In genomic region chr2:219628235-219628985, GRCh38 we compare ENCODE assay signal across 10 cellular contexts. TPM values are rescaled to one million over a fixed set of nuclear protein-coding genes. Genes with fewer than 3 reads are reported as not detected.
DNase-seq lines count a peak whose midpoint lies in the region; ATAC-seq and TF ChIP-seq lines count a peak whose summit lies in the region.
"Had no signal": no experiment of that assay in that cellular context is flagged by ENCODE, and none has a peak within 500 bp of the region (broad histone marks: within the 10 kb centered on the region; RNA-seq: fewer than 3 reads in every experiment).

No MANE protein-coding gene starts in this region.

- peak overlapping the region; percentile 83 for H3K4me2 ChIP-seq in mammary epithelial cell (ENCODE audit: insufficient read depth, low read depth, low read length)

- no peak overlapping the region for H3K27ac Mint-ChIP-seq in immature natural killer cell
- no peak overlapping the region for H3K27ac Mint-ChIP-seq in stimulated activated memory B cell treated with anti-CD40 and anti-IgM and Interleukin-4, amounts not matched to agents 10 μg/mL and 1 μg/mL and 100 μg/mL, for 72 hours

- H4K20me1 ChIP-seq in mammary epithelial cell (ENCODE audit: insufficient read depth, low read length): no peaks in the 10 kb centered on the region

- peak; percentile 44 for DNase-seq in HuH-7 (ENCODE audit: low spot score)
- no peak for DNase-seq in mammary epithelial cell
- DNase-seq in immature natural killer cell: no peak
- no peak for DNase-seq in stimulated activated naive CD4-positive, alpha-beta T cell treated with Interleukin-2 at 50 U/mL for 16 hours (lab: John Stamatoyannopoulos, UW)
- no peak for DNase-seq in NCI-H748 (lab: John Stamatoyannopoulos, UW; ENCODE audit: unreplicated experiment)
- no peak for DNase-seq in COLO829 (ENCODE audit: low spot score)
- DNase-seq: activated CD4-positive, alpha-beta T cell treated with anti-CD3 and anti-CD28 coated beads, Interleukin-2, amount 50 U/mL, for 4 hours; NCI-H526 treated with DMSO at 0.1 percent for 48 hours had no signal

- no peaks in the 10 kb centered on the region for H3K9me3 Mint-ChIP-seq in immature natural killer cell
- H3K9me3 Mint-ChIP-seq in stimulated activated memory B cell treated with anti-CD40 and anti-IgM and Interleukin-4, amounts not matched to agents 10 μg/mL and 1 μg/mL and 100 μg/mL, for 72 hours: no peaks in the 10 kb centered on the region

- H3K4me1 ChIP-seq in mammary epithelial cell (ENCODE audit: insufficient read depth, low read length): peaks cover 14% of the 10 kb centered on the region

- H3K79me2 ChIP-seq in mammary epithelial cell (ENCODE audit: insufficient read depth, low read length): peaks cover 12% of the 10 kb centered on the region

- intact Hi-C loops in mammary epithelial cell (cut with micrococcal nuclease): loop anchor here (1.0 kb wide), 1 partner anchor 14 kb away; no protein-coding TSS in a partner anchor

- peak overlapping the region; percentile 88 for H2AFZ ChIP-seq in mammary epithelial cell (ENCODE audit: low read depth, low read length)

- H3K27me3 Mint-ChIP-seq in immature natural killer cell (ENCODE audit: low read depth in 3 of 3): peaks cover 8 to 12% (median 11%) of the 10 kb centered on the region in 3 donors
- peaks cover 72% of the 10 kb centered on the region for H3K27me3 Mint-ChIP-seq in stimulated activated memory B cell treated with anti-CD40 and anti-IgM and Interleukin-4, amounts not matched to agents 10 μg/mL and 1 μg/mL and 100 μg/mL, for 72 hours

- no peaks in the 10 kb centered on the region for H3K27me3 ChIP-seq in mammary epithelial cell (ENCODE audit: insufficient read depth, low read length)

- in situ Hi-C loops in mammary epithelial cell (cut with MboI; ENCODE audit: low sequenced_read_pairs in 2 of 2): no loop called here

- H3K4me3 Mint-ChIP-seq in immature natural killer cell: peak overlapping the region in 3 of 5 donors; percentile 32 to 50 (median 44)
- peak overlapping the region; percentile 27 for H3K4me3 Mint-ChIP-seq in stimulated activated memory B cell treated with anti-CD40 and anti-IgM and Interleukin-4, amounts not matched to agents 10 μg/mL and 1 μg/mL and 100 μg/mL, for 72 hours

- H3K27ac ChIP-seq in mammary epithelial cell (ENCODE audit: insufficient read depth, low read depth, low read length): no peak overlapping the region

- no peaks in the 10 kb centered on the region for H3K36me3 Mint-ChIP-seq in immature natural killer cell
- no peaks in the 10 kb centered on the region for H3K36me3 Mint-ChIP-seq in stimulated activated memory B cell treated with anti-CD40 and anti-IgM and Interleukin-4, amounts not matched to agents 10 μg/mL and 1 μg/mL and 100 μg/mL, for 72 hours

- peaks cover 0 to 7% of the 10 kb centered on the region in 2 donors for H3K4me1 Mint-ChIP-seq in immature natural killer cell
- H3K4me1 Mint-ChIP-seq in stimulated activated memory B cell treated with anti-CD40 and anti-IgM and Interleukin-4, amounts not matched to agents 10 μg/mL and 1 μg/mL and 100 μg/mL, for 72 hours: peaks cover 18% of the 10 kb centered on the region

- BruUV-seq in mammary epithelial cell (replicated peaks; lab: Mats Ljungman, UMichigan): TSS peak; percentile 35

- TF ChIP-seq CTCF in mammary epithelial cell (conservative IDR thresholded peaks at IDR 0.05 in 1 of 2, IDR thresholded peaks at IDR 0.05 in 1 of 2; ENCODE audit: extremely low read depth in 1 of 2, insufficient read depth in 1 of 2, low read depth in 1 of 2, low read length in 2 of 2): no peak

- H3K4me3 ChIP-seq in mammary epithelial cell (replicated peaks in 1 of 3; ENCODE audit: insufficient read depth in 1 of 3, low read depth in 2 of 3, low read length in 3 of 3): peak overlapping the region; percentile 60 to 70 (median 63)

- CTCF ChIA-PET in mammary epithelial cell (lab: Charles Lee; ENCODE audit: low non-redundant PET): no interaction called here

- no peak overlapping the region for H3K9ac ChIP-seq in mammary epithelial cell (ENCODE audit: insufficient read depth, low read length)

- H3K9me3 ChIP-seq in mammary epithelial cell (replicated peaks; ENCODE audit: insufficient read depth, low read length): no peaks in the 10 kb centered on the region

- no peak for ATAC-seq in stimulated activated memory B cell treated with anti-CD40 and anti-IgM and Interleukin-4, amounts not matched to agents 10 μg/mL and 1 μg/mL and 100 μg/mL, for 72 hours
- ATAC-seq in HG03565 (IDR thresholded peaks at IDR 0.05; ENCODE audit: unreplicated experiment): no peak

- dilution Hi-C loops in mammary epithelial cell (cut with HindIII; ENCODE audit: low sequenced_read_pairs): no loop called here

- peaks cover 3% of the 10 kb centered on the region for H3K36me3 ChIP-seq in mammary epithelial cell (ENCODE audit: insufficient read depth, low read length)

- WGBS in mammary epithelial cell (ENCODE audit: low coverage, missing lambda C conversion rate): 54% methylated on average over 5 of the region's 26 CpGs

RNA-seq across cellular contexts. Expression of gene SLC4A3, which starts 1.0 kb away (rescaled TPM):
- 10 to 100 TPM; 12.5 to 30.0 TPM for total RNA-seq in mammary epithelial cell
- polyA plus RNA-seq in mammary epithelial cell (11.2 TPM), immature natural killer cell (under 1 TPM in 1 of 3 donors, not detected in 2; 0.52 TPM)
- polyA minus RNA-seq in mammary epithelial cell: 12.7 TPM

RNA-seq across cellular contexts. Expression of gene STK11IP, which starts 30.8 kb away (rescaled TPM):
- 10 to 100 TPM; 14.5 to 27.6 TPM for total RNA-seq in mammary epithelial cell
- polyA plus RNA-seq in mammary epithelial cell: 12.4 TPM
- polyA minus RNA-seq in mammary epithelial cell: 43.4 TPM
- 10 to 100 TPM; 12.6 to 18.4 (median 16.6) TPM for polyA plus RNA-seq in immature natural killer cell

RNA-seq across cellular contexts. Expression of gene INHA, which starts 56.3 kb away (rescaled TPM):
- total RNA-seq in mammary epithelial cell: 1 to 10 TPM in 1 of 2 donors, under 1 TPM in 1; 0.50 to 2.0 TPM
- polyA plus RNA-seq in mammary epithelial cell (0.53 TPM), immature natural killer cell (not detected)
- polyA minus RNA-seq in mammary epithelial cell: not detected

RNA-seq across cellular contexts. Expression of gene OBSL1, which starts 57.1 kb away (rescaled TPM):
- 10 to 100 TPM; 32.6 to 52.8 TPM for total RNA-seq in mammary epithelial cell
- polyA plus RNA-seq in mammary epithelial cell: 30.8 TPM
- 39.7 TPM for polyA minus RNA-seq in mammary epithelial cell
- polyA plus RNA-seq in immature natural killer cell: under 1 TPM in 1 of 3 donors, not detected in 2; 0.53 TPM
